ENCODE assay signal across 15 cellular contexts in genomic region chr17:10787306-10788020, GRCh38. TPM values are rescaled to one million over a fixed set of nuclear protein-coding genes. Genes with fewer than 3 reads are reported as not detected.
DNase-seq lines count a peak whose midpoint lies in the region; ATAC-seq and TF ChIP-seq lines count a peak whose summit lies in the region.
"Had no signal": no experiment of that assay in that cellular context is flagged by ENCODE, and none has a peak within 500 bp of the region (broad histone marks: within the 10 kb centered on the region; RNA-seq: fewer than 3 reads in every experiment).

No MANE protein-coding gene starts in this region.

- peak overlapping the region; percentile 94 for H2AFZ ChIP-seq in GM23338
- no peak overlapping the region for H2AFZ ChIP-seq in Karpas-422 (ENCODE audit: low read length)
- no peak overlapping the region for H2AFZ ChIP-seq in hepatocyte
- H2AFZ ChIP-seq in trophoblast cell (ENCODE audit: insufficient read depth, low read length, poor library complexity) = no peak overlapping the region
- no peak overlapping the region for H2AFZ ChIP-seq in SK-N-SH (ENCODE audit: low read depth)

- H3K79me2 ChIP-seq in GM23338 (replicated peaks; ENCODE audit: insufficient read depth) (no peaks in the 10 kb centered on the region), Karpas-422 (ENCODE audit: low read length) (no peaks in the 10 kb centered on the region), hepatocyte (no peaks in the 10 kb centered on the region), trophoblast cell (ENCODE audit: control insufficient read depth, insufficient read depth, low read length, poor library complexity) (no peaks in the 10 kb centered on the region), SK-N-SH (ENCODE audit: insufficient read depth) (no peaks in the 10 kb centered on the region)

- H3K27ac Mint-ChIP-seq in GM23338 = peak overlapping the region; percentile 84
- H3K27ac Mint-ChIP-seq: CD8-positive, alpha-beta T cell had no signal

- H3K9me3 Mint-ChIP-seq in GM23338 = no peaks in the 10 kb centered on the region; the same call in 2 of the 3 replicates

- H3K9me3 ChIP-seq in Karpas-422 (ENCODE audit: low read length) (no peaks in the 10 kb centered on the region), hepatocyte (ENCODE audit: low read depth) (no peaks in the 10 kb centered on the region), trophoblast cell (ENCODE audit: insufficient read depth, low read depth, low read length) (no peaks in the 10 kb centered on the region), SK-N-SH (no peaks in the 10 kb centered on the region)
- H3K9me3 ChIP-seq: BE2C had no signal

- H3K27me3 ChIP-seq in GM23338 (ENCODE audit: insufficient read depth) (no peaks in the 10 kb centered on the region), Karpas-422 (ENCODE audit: low read length) (no peaks in the 10 kb centered on the region), hepatocyte (no peaks in the 10 kb centered on the region), trophoblast cell (ENCODE audit: insufficient read depth, low read length) (no peaks in the 10 kb centered on the region), SK-N-SH (ENCODE audit: insufficient read depth) (no peaks in the 10 kb centered on the region)
- H3K27me3 ChIP-seq: BE2C had no signal

- H3F3A ChIP-seq in GM23338 (replicated peaks; ENCODE audit: low read depth) (no peaks in the 10 kb centered on the region), SK-N-SH (replicated peaks; ENCODE audit: insufficient read depth) (no peaks in the 10 kb centered on the region)

- POLR2A ChIA-PET in SK-N-SH (lab: Yijun Ruan, JAX) = no interaction called here

- H3K4me3 ChIP-seq in GM23338 = no peak overlapping the region
- no peak overlapping the region for H3K4me3 ChIP-seq in Karpas-422 (ENCODE audit: low read length)
- no peak overlapping the region for H3K4me3 ChIP-seq in hepatocyte
- H3K4me3 ChIP-seq in trophoblast cell (ENCODE audit: low read depth, low read length) = no peak overlapping the region
- H3K4me3 ChIP-seq in SK-N-SH (ENCODE audit: low read depth in 2 of 2, low read length in 1 of 2) = no peak overlapping the region

- H4K91ac ChIP-seq in trophoblast cell (ENCODE audit: low read depth, low read length) = no peak overlapping the region

- no peak overlapping the region for H3K23ac ChIP-seq in trophoblast cell (ENCODE audit: low read length)

- no peak overlapping the region for H2BK5ac ChIP-seq in trophoblast cell (ENCODE audit: low read depth, low read length, poor library complexity)

- no peak overlapping the region for H2BK12ac ChIP-seq in trophoblast cell (ENCODE audit: low read length)

- H3K36me3 ChIP-seq in GM23338 (ENCODE audit: insufficient read depth) (no peaks in the 10 kb centered on the region), Karpas-422 (ENCODE audit: insufficient read depth, low read length) (no peaks in the 10 kb centered on the region), hepatocyte (replicated peaks; ENCODE audit: insufficient read depth, low read depth) (no peaks in the 10 kb centered on the region), trophoblast cell (ENCODE audit: control insufficient read depth in 1 of 2, insufficient read depth in 2 of 2, low read length in 2 of 2) (no peaks in the 10 kb centered on the region), SK-N-SH (replicated peaks in 1 of 2; ENCODE audit: control insufficient read depth in 1 of 2, insufficient read depth in 2 of 2, low read length in 1 of 2) (no peaks in the 10 kb centered on the region)
- H3K36me3 ChIP-seq: BE2C had no signal

- CTCF ChIA-PET in SK-N-SH (lab: Yijun Ruan, JAX) = interaction anchor here (1.5 kb wide), 1 partner anchor 50 kb away, joined by 5 read pairs; no protein-coding TSS in a partner anchor

- no peak overlapping the region for H3K14ac ChIP-seq in trophoblast cell (ENCODE audit: low read length)

- H4K20me1 ChIP-seq in GM23338 (replicated peaks; ENCODE audit: insufficient read depth) (no peaks in the 10 kb centered on the region), Karpas-422 (ENCODE audit: insufficient read depth, low read depth, low read length) (no peaks in the 10 kb centered on the region), hepatocyte (ENCODE audit: insufficient read depth, poor library complexity, severe bottlenecking) (no peaks in the 10 kb centered on the region), SK-N-SH (ENCODE audit: insufficient read depth) (no peaks in the 10 kb centered on the region)

- no peak for ATAC-seq in GM23338
- ATAC-seq: CD8-positive, alpha-beta T cell had no signal

- H3K79me1 ChIP-seq in trophoblast cell (ENCODE audit: low read length) = peaks cover 2% of the 10 kb centered on the region

- H4K12ac ChIP-seq in trophoblast cell (ENCODE audit: low read depth, low read length) = no peak overlapping the region

- H3K27ac ChIP-seq in GM23338 (ENCODE audit: low read depth) (no peak overlapping the region), Karpas-422 (ENCODE audit: low read length) (no peak overlapping the region), hepatocyte (peak overlapping the region; percentile 47), trophoblast cell (ENCODE audit: low read depth, low read length) (no peak overlapping the region), SK-N-SH (ENCODE audit: low read depth in 2 of 2, low read length in 1 of 2) (no peak overlapping the region)
- H3K27ac ChIP-seq: C4-2B, HL-60 had no signal

- DNase-seq in GM23338 (ENCODE audit: low spot score) (no peak), Karpas-422 (peak; percentile 24), hepatocyte (ENCODE audit: low spot score) (no peak), trophoblast cell (peak; percentile 75 to 83), SK-N-SH (no peak), DMS 273 (lab: John Stamatoyannopoulos, UW; ENCODE audit: unreplicated experiment) (no peak), NCI-H345 (lab: John Stamatoyannopoulos, UW) (no peak)
- DNase-seq: BE2C; CD8-positive, alpha-beta T cell; COR-L47; DND-41; GDM1 had no signal

- WGBS in hepatocyte (ENCODE audit: low lambda C conversion rate, missing lambda C conversion rate) = 94% methylated on average over 5 of the region's 5 CpGs
- no CpG with 5 or more reads among the region's 5 CpGs for WGBS in trophoblast cell (ENCODE audit: extremely low coverage, insufficient coverage, insufficient read length)
- 44% methylated on average over 5 of the region's 5 CpGs for WGBS in SK-N-SH (ENCODE audit: low lambda C conversion rate)

- no peak overlapping the region for H2BK120ac ChIP-seq in trophoblast cell (ENCODE audit: insufficient read depth, low read length, poor library complexity)

- H3K4me3 Mint-ChIP-seq in GM23338 = no peak overlapping the region
- H3K4me3 Mint-ChIP-seq: CD8-positive, alpha-beta T cell had no signal

- H3K4ac ChIP-seq in trophoblast cell (ENCODE audit: low read depth, low read length) = no peak overlapping the region

- H3K36me3 Mint-ChIP-seq in GM23338 (ENCODE audit: low read depth) = no peaks in the 10 kb centered on the region
- H3K36me3 Mint-ChIP-seq: CD8-positive, alpha-beta T cell had no signal

- no peak overlapping the region for H3K18ac ChIP-seq in trophoblast cell (ENCODE audit: low read length)

- H3K27me3 Mint-ChIP-seq in GM23338 (ENCODE audit: insufficient read depth, low read depth, poor library complexity) = peaks cover 17% of the 10 kb centered on the region

- H3K4me1 Mint-ChIP-seq in GM23338 = peaks cover 67% of the 10 kb centered on the region

- TF ChIP-seq CTCF in GM23338 (conservative IDR thresholded peaks at IDR 0.05; ENCODE audit: low read depth in 2 of 2) = no peak
- no peak for TF ChIP-seq CTCF in hepatocyte (IDR thresholded peaks at IDR 0.05; ENCODE audit: poor library complexity)
- no peak for TF ChIP-seq CTCF in SK-N-SH (IDR thresholded peaks at IDR 0.05)

- H3K4me1 ChIP-seq in GM23338 (ENCODE audit: insufficient read depth) (peaks cover 32% of the 10 kb centered on the region), Karpas-422 (ENCODE audit: low read length) (no peaks in the 10 kb centered on the region), hepatocyte (ENCODE audit: insufficient read depth) (no peaks in the 10 kb centered on the region), trophoblast cell (ENCODE audit: control insufficient read depth in 1 of 2, insufficient read depth in 2 of 2, low read length in 2 of 2) (peaks cover 3 to 4% of the 10 kb centered on the region in 2 experiments), SK-N-SH (ENCODE audit: control insufficient read depth in 1 of 2, insufficient read depth in 2 of 2, low read depth in 1 of 2, low read length in 1 of 2) (peaks cover 0 to 6% of the 10 kb centered on the region in 2 experiments; a peak in 1 of 4 replicates)
- H3K4me1 ChIP-seq: BE2C had no signal

- H3K9me2 ChIP-seq in GM23338 (ENCODE audit: insufficient read depth) (no peaks in the 10 kb centered on the region), Karpas-422 (replicated peaks; ENCODE audit: insufficient read depth, low read length) (no peaks in the 10 kb centered on the region), hepatocyte (replicated peaks; ENCODE audit: insufficient read depth) (no peaks in the 10 kb centered on the region), SK-N-SH (no peaks in the 10 kb centered on the region)

- H2AK5ac ChIP-seq in trophoblast cell (ENCODE audit: low read length) = no peak overlapping the region

- no peak overlapping the region for H4K8ac ChIP-seq in trophoblast cell (ENCODE audit: low read depth, low read length)

- H3K4me2 ChIP-seq in GM23338 (no peak overlapping the region), Karpas-422 (ENCODE audit: low read depth, low read length, poor library complexity, severe bottlenecking) (no peak overlapping the region), hepatocyte (no peak overlapping the region), trophoblast cell (ENCODE audit: low read length) (no peak overlapping the region), SK-N-SH (no peak overlapping the region)

- no peak for TF ChIP-seq EP300 in SK-N-SH (IDR thresholded peaks at IDR 0.05; ENCODE audit: borderline replicate concordance in 1 of 2, low read depth in 1 of 2, low read length in 1 of 2)

- TF ChIP-seq RAD21 in SK-N-SH (IDR thresholded peaks at IDR 0.05; ENCODE audit: low read length) = no peak

- no peak overlapping the region for H3K9ac ChIP-seq in Karpas-422 (ENCODE audit: low read length)
- H3K9ac ChIP-seq in trophoblast cell (ENCODE audit: low read length) = no peak overlapping the region
- no peak overlapping the region for H3K9ac ChIP-seq in SK-N-SH

RNA-seq across cellular contexts. Expression of gene TMEM238L, which starts 16.4 kb away (rescaled TPM):
- total RNA-seq in GM23338 (2014; rRNA removed; shearing (Covaris generic)) = not detected in 2 replicates
- polyA plus RNA-seq in GM23338 (2016; fragmentation: Nextera tagmentation; extraction: Ambion mirVana) (not detected in 2 replicates), hepatocyte (1.0 and 1.5 TPM in 2 replicates), SK-N-SH (2012; rRNA removed) (not detected in 2 replicates)
- not detected in 2 replicates for total RNA-seq in Karpas-422 (2014; rRNA removed; shearing (Covaris generic); ENCODE audit: low replicate concordance)
- total RNA-seq in hepatocyte = 1.0 and 1.3 TPM in 2 replicates
- not detected in 2 replicates for polyA plus RNA-seq in trophoblast cell (2013)
- not detected in 2 replicates for polyA plus RNA-seq in SK-N-SH (2012; cell fraction: cytosol; rRNA removed)
- not detected in 2 replicates for polyA plus RNA-seq in SK-N-SH (2012; cell fraction: nucleus; rRNA removed)
- total RNA-seq: CD8-positive, alpha-beta T cell had no signal
- polyA plus RNA-seq: AG04450 had no signal

RNA-seq across cellular contexts. Expression of gene PIRT, which starts 50.4 kb away (rescaled TPM):
- total RNA-seq in GM23338 (2014; rRNA removed; shearing (Covaris generic)) = not detected in 2 replicates
- polyA plus RNA-seq in GM23338 (2016; fragmentation: Nextera tagmentation; extraction: Ambion mirVana) (not detected in 2 replicates), hepatocyte (not detected in 2 replicates), SK-N-SH (2012; rRNA removed) (not detected in 2 replicates)
- total RNA-seq in Karpas-422 (2014; rRNA removed; shearing (Covaris generic); ENCODE audit: low replicate concordance) = not detected in 2 replicates
- total RNA-seq in hepatocyte = not detected in 2 replicates
- polyA plus RNA-seq in trophoblast cell (2013) = not detected in 2 replicates
- not detected in 2 replicates for polyA plus RNA-seq in SK-N-SH (2012; cell fraction: cytosol; rRNA removed)
- not detected in 2 replicates for polyA plus RNA-seq in SK-N-SH (2012; cell fraction: nucleus; rRNA removed)
- total RNA-seq: CD8-positive, alpha-beta T cell had no signal
- polyA plus RNA-seq: AG04450 had no signal

RNA-seq across cellular contexts. Expression of gene TMEM220, which starts 57.6 kb away (rescaled TPM):
- 1.2 and 3.1 TPM in 2 replicates for total RNA-seq in GM23338 (2014; rRNA removed; shearing (Covaris generic))
- 7.2 and 7.8 TPM in 2 replicates for polyA plus RNA-seq in GM23338 (2016; fragmentation: Nextera tagmentation; extraction: Ambion mirVana)
- total RNA-seq in Karpas-422 (2014; rRNA removed; shearing (Covaris generic); ENCODE audit: low replicate concordance) = not detected in 2 replicates
- 10.5 and 11.6 TPM in 2 replicates for total RNA-seq in hepatocyte
- 30.0 and 32.4 TPM in 2 replicates for polyA plus RNA-seq in hepatocyte
- polyA plus RNA-seq in trophoblast cell (2013) = 2.3 and 2.8 TPM in 2 replicates
- polyA plus RNA-seq in SK-N-SH (2012; rRNA removed) = 2.7 and 3.1 TPM in 2 replicates
- 1.1 and 1.9 TPM in 2 replicates for polyA plus RNA-seq in SK-N-SH (2012; cell fraction: cytosol; rRNA removed)
- polyA plus RNA-seq in SK-N-SH (2012; cell fraction: nucleus; rRNA removed) = 0.88 and 3.4 TPM in 2 replicates

Comparison
In these comparisons a context has a peak if more than half of its experiments do, and no peak if none do; other contexts are left out.
1. DNase-seq: peak in Karpas-422 (single experiment) and trophoblast cell (2 of 2); none in GM23338 (single experiment), hepatocyte (single experiment), SK-N-SH (single experiment), DMS 273 (single experiment) and NCI-H345 (single experiment).